In the genomic region with DNA sequence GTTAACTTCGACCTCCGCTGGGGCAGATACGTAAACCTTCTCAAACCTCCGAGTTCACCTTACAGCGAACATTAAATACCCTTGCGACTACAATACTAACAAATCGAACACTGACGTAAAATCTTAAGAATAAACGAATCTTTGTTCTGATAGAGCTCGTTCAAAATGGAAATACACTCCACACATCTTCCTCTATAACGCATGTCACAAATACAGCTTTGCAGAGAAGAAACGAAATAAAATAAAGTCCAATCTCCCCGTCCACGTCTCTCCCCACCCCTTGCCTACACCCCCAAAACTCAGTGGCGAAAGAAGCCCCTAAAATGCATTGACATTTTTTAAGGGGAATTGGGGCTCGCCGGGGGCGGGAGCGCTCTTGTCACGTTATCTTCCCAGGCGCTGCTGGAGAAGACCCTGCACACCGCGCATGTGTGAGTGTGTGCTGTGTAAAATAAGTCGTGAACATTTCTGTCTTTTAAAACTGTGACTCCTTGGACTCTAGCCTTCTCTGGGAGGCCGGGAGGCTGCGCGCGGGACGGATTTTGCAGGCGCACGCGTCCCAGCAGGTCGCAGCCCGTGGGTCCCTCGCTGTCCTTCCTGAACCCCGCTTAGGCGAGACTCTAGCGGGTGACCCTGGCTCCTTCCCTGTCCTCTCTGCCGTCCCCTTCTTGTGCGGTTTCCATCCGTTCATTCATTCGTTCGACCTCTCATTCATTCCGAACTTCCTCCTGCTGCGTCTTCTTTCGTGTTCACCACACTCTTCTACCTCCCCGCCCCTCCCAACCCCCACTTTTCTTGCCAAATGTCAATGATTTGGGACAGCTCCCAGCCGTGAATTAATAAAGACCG, we compare ENCODE assay signal across 8 cellular contexts. TPM values are rescaled to one million over a fixed set of nuclear protein-coding genes. Genes with fewer than 3 reads are reported as not detected.
DNase-seq lines count a peak whose midpoint lies in the region; ATAC-seq and TF ChIP-seq lines count a peak whose summit lies in the region.

No MANE protein-coding gene starts in this region.

- H3K4me2 ChIP-seq in GM23248 (ENCODE audit: unreplicated experiment) = peak overlapping the region; percentile 95

- H3K4me3 ChIP-seq in GM23248 (peak overlapping the region; percentile 100), astrocyte of the spinal cord (ENCODE audit: low read depth, low read length) (peak overlapping the region; percentile 32), muscle layer of duodenum (ENCODE audit: low read depth in 1 of 2, low read length in 2 of 2) (peak overlapping the region; percentile 47 to 60)

- peak overlapping the region; percentile 90 for H3K27ac ChIP-seq in GM23248
- no peak overlapping the region for H3K27ac ChIP-seq in muscle layer of duodenum (ENCODE audit: low read length)

- H3K9me3 ChIP-seq in GM23248 (ENCODE audit: low read depth) (no peaks in the 10 kb centered on the region), muscle layer of duodenum (ENCODE audit: control insufficient read depth in 1 of 2, low read length in 2 of 2) (peaks cover 0 to 2% of the 10 kb centered on the region in 2 donors)

- H3K79me2 ChIP-seq in GM23248 (ENCODE audit: insufficient read depth) = peaks cover 71% of the 10 kb centered on the region

- no peak for TF ChIP-seq CTCF in astrocyte of the spinal cord (IDR thresholded peaks at IDR 0.05; ENCODE audit: low read depth, low read length)

- DNase-seq in AG20443 (ENCODE audit: low spot score) (peak; percentile 17), GM23248 (peak; percentile 61), astrocyte of the spinal cord (ENCODE audit: low read depth, low spot score) (peak; percentile 44), occipital lobe (lab: John Stamatoyannopoulos, UW) (no peak), NCI-H510A treated with DMSO at 0.1 percent for 48 hours (lab: John Stamatoyannopoulos, UW) (no peak)

- H3K9ac ChIP-seq in GM23248 = peak overlapping the region; percentile 94

- no peaks in the 10 kb centered on the region for H3K27me3 ChIP-seq in GM23248 (replicated peaks; ENCODE audit: insufficient read depth)
- peaks cover 96% of the 10 kb centered on the region for H3K27me3 ChIP-seq in muscle layer of duodenum (ENCODE audit: low read depth, low read length)

- ATAC-seq in HG02970 (IDR thresholded peaks at IDR 0.05; ENCODE audit: low FRiP score, unreplicated experiment) = no peak
- ATAC-seq in GM19395 (IDR thresholded peaks at IDR 0.05; ENCODE audit: unreplicated experiment) = no peak

- peaks cover 9% of the 10 kb centered on the region; the same call in 1 of the 2 replicates for H3K4me1 ChIP-seq in GM23248 (ENCODE audit: insufficient read depth)
- H3K4me1 ChIP-seq in muscle layer of duodenum (ENCODE audit: control insufficient read depth in 1 of 2, insufficient read depth in 2 of 2, low read length in 2 of 2) = peaks cover 0 to 64% of the 10 kb centered on the region in 2 donors

- H4K20me1 ChIP-seq in GM23248 (ENCODE audit: insufficient read depth) = no peaks in the 10 kb centered on the region

- H3K36me3 ChIP-seq in GM23248 (ENCODE audit: low read depth) (no peaks in the 10 kb centered on the region), muscle layer of duodenum (ENCODE audit: control insufficient read depth in 1 of 2, insufficient read depth in 2 of 2, low read length in 2 of 2) (no peaks in the 10 kb centered on the region)

- WGBS in GM23248 (ENCODE audit: low coverage in 1 of 2, low lambda C conversion rate in 2 of 2, missing lambda C conversion rate in 2 of 2), 2 experiments = 0 to 1% methylated on average over 41 to 49 of the region's 49 CpGs

- in situ Hi-C loops in GM23248 (cut with MboI) (no loop called here), astrocyte of the spinal cord (cut with HindIII; ENCODE audit: low sequenced_read_pairs) (no loop called here)

- H2AFZ ChIP-seq in GM23248 = peak overlapping the region; percentile 64

- H3F3A ChIP-seq in GM23248 (ENCODE audit: insufficient read depth) = peaks cover 36% of the 10 kb centered on the region

- no peaks in the 10 kb centered on the region for H3K9me2 ChIP-seq in GM23248 (ENCODE audit: insufficient read depth)

RNA-seq across cellular contexts. Expression of a gene that starts 2.4 kb away (rescaled TPM):
- 78.5 and 94.6 TPM in 2 replicates for total RNA-seq in GM23248 (2014; rRNA removed; shearing (Covaris generic))
- 50.5 and 51.8 TPM in 2 replicates for polyA plus RNA-seq in GM23248 (2016; fragmentation: Nextera tagmentation; extraction: Ambion mirVana)
- 17.9 TPM for total RNA-seq in occipital lobe

Comparison
In these comparisons a context has a peak if more than half of its experiments do, and no peak if none do; other contexts are left out.
1. DNase-seq: peak in AG20443 (single experiment), GM23248 (single experiment) and astrocyte of the spinal cord (single experiment); none in occipital lobe (single experiment) and NCI-H510A treated with DMSO at 0.1 percent for 48 hours (single experiment).
2. H3K4me3 ChIP-seq: peak in every context shown above with its lines; median percentile 100 in GM23248; 54 in muscle layer of duodenum; 32 in astrocyte of the spinal cord.